Comparison of ENCODE assay signal across 8 cellular contexts in the genomic region with DNA sequence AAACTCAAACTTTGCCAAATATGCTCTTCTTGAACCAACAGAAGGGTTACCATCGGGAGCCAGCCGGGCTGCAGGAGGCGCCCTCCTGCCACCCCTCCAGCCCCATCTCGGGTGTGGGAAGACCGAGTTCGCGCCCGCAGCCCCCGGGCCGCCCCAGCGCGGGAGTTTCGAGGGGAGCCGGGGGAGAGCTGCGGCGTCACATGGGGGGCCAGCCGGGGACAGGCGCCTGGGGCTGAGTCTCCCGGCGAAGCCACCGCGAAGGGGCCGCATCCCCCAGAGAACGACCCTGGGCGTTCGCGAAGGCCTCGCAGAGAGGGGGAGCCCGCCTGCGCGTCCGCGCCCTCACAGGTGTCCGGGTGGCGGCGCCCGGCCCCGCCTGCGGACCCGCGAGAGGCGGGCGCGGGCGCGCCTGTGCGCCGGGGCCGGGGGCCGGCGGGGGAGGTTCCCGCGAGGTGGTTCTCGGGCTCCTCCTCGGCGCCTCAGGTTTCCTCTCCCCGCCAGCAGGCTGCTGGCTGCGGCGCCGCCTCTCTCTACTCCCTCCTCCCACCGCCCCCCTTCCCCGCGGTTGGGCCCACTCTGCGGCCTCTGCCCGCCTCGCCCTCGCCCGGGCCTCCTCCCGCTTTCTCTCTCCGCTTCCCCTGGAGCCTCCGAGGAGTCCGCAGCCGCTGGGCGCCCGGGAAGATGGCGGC. TPM values are rescaled to one million over a fixed set of nuclear protein-coding genes. Genes with fewer than 3 reads are reported as not detected.
DNase-seq lines count a peak whose midpoint lies in the region; ATAC-seq and TF ChIP-seq lines count a peak whose summit lies in the region.

A gene with protein sequence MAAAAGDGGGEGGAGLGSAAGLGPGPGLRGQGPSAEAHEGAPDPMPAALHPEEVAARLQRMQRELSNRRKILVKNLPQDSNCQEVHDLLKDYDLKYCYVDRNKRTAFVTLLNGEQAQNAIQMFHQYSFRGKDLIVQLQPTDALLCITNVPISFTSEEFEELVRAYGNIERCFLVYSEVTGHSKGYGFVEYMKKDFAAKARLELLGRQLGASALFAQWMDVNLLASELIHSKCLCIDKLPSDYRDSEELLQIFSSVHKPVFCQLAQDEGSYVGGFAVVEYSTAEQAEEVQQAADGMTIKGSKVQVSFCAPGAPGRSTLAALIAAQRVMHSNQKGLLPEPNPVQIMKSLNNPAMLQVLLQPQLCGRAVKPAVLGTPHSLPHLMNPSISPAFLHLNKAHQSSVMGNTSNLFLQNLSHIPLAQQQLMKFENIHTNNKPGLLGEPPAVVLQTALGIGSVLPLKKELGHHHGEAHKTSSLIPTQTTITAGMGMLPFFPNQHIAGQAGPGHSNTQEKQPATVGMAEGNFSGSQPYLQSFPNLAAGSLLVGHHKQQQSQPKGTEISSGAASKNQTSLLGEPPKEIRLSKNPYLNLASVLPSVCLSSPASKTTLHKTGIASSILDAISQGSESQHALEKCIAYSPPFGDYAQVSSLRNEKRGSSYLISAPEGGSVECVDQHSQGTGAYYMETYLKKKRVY (plus strand): TSS at position 584 of the 689 bp plus-strand sequence. CDS start 98 bp downstream, at position 682.

- H3K4me1 ChIP-seq in endocrine pancreas (ENCODE audit: control insufficient read depth, insufficient read depth, low read length) (peaks cover 3% of the 10 kb centered on the region), mesendoderm (ENCODE audit: control insufficient read depth, low read depth, low read length) (no peaks in the 10 kb centered on the region)

- H2AK5ac ChIP-seq in mesendoderm (ENCODE audit: low read length) = no peak within 1 kb of the TSS

- H3K79me1 ChIP-seq in mesendoderm (ENCODE audit: low read length) = peaks cover 4% of the 10 kb centered on the region

- peak within 1 kb of the TSS; percentile 97 for H3K4me2 ChIP-seq in mesendoderm (ENCODE audit: low read length)

- peaks cover 2% of the 10 kb centered on the region for H3K79me2 ChIP-seq in mesendoderm (ENCODE audit: control insufficient read depth, insufficient read depth, low read length)

- H3K23ac ChIP-seq in mesendoderm (ENCODE audit: low read length) = peak within 1 kb of the TSS; percentile 68

- H3K27ac ChIP-seq in mesendoderm (ENCODE audit: low read depth, low read length) = peak within 1 kb of the TSS; percentile 57

- H3K9me3 ChIP-seq in endocrine pancreas (ENCODE audit: control insufficient read depth, low read length) = no peaks in the 10 kb centered on the region

- no peak within 1 kb of the TSS for H4K5ac ChIP-seq in mesendoderm (ENCODE audit: low read length)

- H2BK5ac ChIP-seq in mesendoderm (ENCODE audit: low read length) = no peak within 1 kb of the TSS

- peak; percentile 58 for ATAC-seq in HG03025 (IDR thresholded peaks at IDR 0.05; ENCODE audit: low FRiP score, unreplicated experiment)
- ATAC-seq in GM18870 (IDR thresholded peaks at IDR 0.05; ENCODE audit: unreplicated experiment) = no peak

- DNase-seq in GM06990 (ENCODE audit: extremely low read depth, insufficient read length) (peak; percentile 27), NCI-H69 (lab: John Stamatoyannopoulos, UW) (peak; percentile 86), mesendoderm (peak; percentile 86)
- DNase-seq in activated CD8-positive, alpha-beta memory T cell treated with anti-CD3 and anti-CD28 coated beads for 48 hours (ENCODE audit: low read depth in 2 of 3, low spot score in 2 of 3) = peak; percentile 18 to 27 (median 23)
- peak; percentile 31 to 43 for DNase-seq in stimulated activated CD8-positive, alpha-beta memory T cell treated with anti-CD3 and anti-CD28 coated beads, Interleukin-15, amount 100 ng/mL, for 48 hours (ENCODE audit: low read depth in 2 of 2)

- H3K18ac ChIP-seq in mesendoderm (ENCODE audit: low read length) = peak within 1 kb of the TSS; percentile 96

- H3K4ac ChIP-seq in mesendoderm (ENCODE audit: low read depth, low read length) = peak within 1 kb of the TSS; percentile 5

- H3K36me3 ChIP-seq in GM06990 (ENCODE audit: control insufficient read depth, insufficient read depth, low read length) (no peaks in the 10 kb centered on the region), endocrine pancreas (ENCODE audit: control insufficient read depth, insufficient read depth, low read length) (no peaks in the 10 kb centered on the region), mesendoderm (ENCODE audit: control insufficient read depth, insufficient read depth, low read length) (no peaks in the 10 kb centered on the region)

- H3K56ac ChIP-seq in mesendoderm (ENCODE audit: low read length) = peak within 1 kb of the TSS; percentile 93

- H3K9ac ChIP-seq in endocrine pancreas (ENCODE audit: control insufficient read depth, insufficient read depth, low read length) (peak within 1 kb of the TSS; percentile 76), mesendoderm (ENCODE audit: low read length) (peak within 1 kb of the TSS; percentile 92)

- H3K4me3 ChIP-seq in GM06990 (replicated peaks; ENCODE audit: low read depth, low read length) (peak within 1 kb of the TSS; percentile 53), endocrine pancreas (ENCODE audit: control insufficient read depth, insufficient read depth, low read length) (peak within 1 kb of the TSS; percentile 80), mesendoderm (ENCODE audit: low read length) (peak within 1 kb of the TSS; percentile 84)

- peak; percentile 54 for TF ChIP-seq CTCF in GM06990 (IDR thresholded peaks at IDR 0.05; ENCODE audit: insufficient read depth, low read length, poor library complexity, severe bottlenecking)

- H2BK15ac ChIP-seq in mesendoderm (replicated peaks; ENCODE audit: low read depth) = no peak within 1 kb of the TSS

- H2BK120ac ChIP-seq in mesendoderm (ENCODE audit: low read depth, low read length) = no peak within 1 kb of the TSS

- no peak within 1 kb of the TSS for H4K8ac ChIP-seq in mesendoderm (ENCODE audit: low read depth, low read length)

- H3K27me3 ChIP-seq in GM06990 (replicated peaks; ENCODE audit: control insufficient read depth, insufficient read depth, low read length) = no peaks in the 10 kb centered on the region; the same call in 1 of the 2 replicates
- no peaks in the 10 kb centered on the region for H3K27me3 ChIP-seq in endocrine pancreas (ENCODE audit: control insufficient read depth, insufficient read depth, low read length)
- no peaks in the 10 kb centered on the region for H3K27me3 ChIP-seq in mesendoderm (ENCODE audit: insufficient read depth, low read length, poor library complexity)

- WGBS in mesendoderm (ENCODE audit: extremely low coverage, insufficient coverage, low lambda C conversion rate) = no CpG with 5 or more reads among the region's 76 CpGs

RNA-seq across cellular contexts. Expression of the gene that starts here (rescaled TPM):
- polyA plus RNA-seq in mesendoderm (2013, experiment 1 of 2) = 15.2 TPM
- 15.0 TPM for polyA plus RNA-seq in mesendoderm (2013, experiment 2 of 2)

Comparison
In these comparisons a context has a peak if more than half of its experiments do, and no peak if none do; other contexts are left out.
1. DNase-seq: peak in every context shown above with its lines; median percentile 86 in NCI-H69; 86 in mesendoderm; 37 in stimulated activated CD8-positive, alpha-beta memory T cell treated with anti-CD3 and anti-CD28 coated beads, Interleukin-15, amount 100 ng/mL, for 48 hours; 27 in GM06990; 23 in activated CD8-positive, alpha-beta memory T cell treated with anti-CD3 and anti-CD28 coated beads for 48 hours.